ENCODE assay signal across 8 cellular contexts in the genomic region with DNA sequence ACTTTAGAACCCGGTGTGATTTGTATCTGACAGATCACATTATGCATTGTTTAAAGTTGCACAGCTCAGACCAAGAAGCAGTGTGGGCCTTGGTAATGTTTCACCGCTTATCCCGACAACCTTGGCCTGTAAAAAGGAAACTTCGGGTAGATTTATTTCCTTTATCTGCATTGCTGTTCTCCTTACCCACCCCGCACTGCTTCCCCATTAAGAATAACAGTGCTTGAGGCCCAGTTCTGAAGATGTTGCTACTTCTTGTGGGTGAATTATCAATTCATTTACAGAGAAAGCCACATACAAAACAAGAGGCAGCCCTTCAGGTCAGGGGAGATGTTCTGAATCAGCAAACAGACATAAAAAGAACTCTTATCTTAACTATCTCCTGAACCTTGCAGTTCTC.
A peak's percentile ranks its signal among the peaks of the same experiment; 100 is the strongest.
DNase-seq lines count a peak whose midpoint lies in the region; ATAC-seq lines count a peak whose summit lies in the region.
"Had no signal": no experiment of that assay in that cellular context is flagged by ENCODE, and none has a peak within 500 bp of the region (broad histone marks: within the 10 kb centered on the region; RNA-seq: fewer than 3 reads in every experiment).

No MANE protein-coding gene starts in this region.

- no peaks in the 10 kb centered on the region for H3K9me3 Mint-ChIP-seq in activated naive CD4-positive, alpha-beta T cell treated with anti-CD3 and anti-CD28 coated beads, Interleukin-2, amount 50 U/mL, for 24 hours

- H3K4me1 Mint-ChIP-seq in activated naive CD4-positive, alpha-beta T cell treated with anti-CD3 and anti-CD28 coated beads, Interleukin-2, amount 50 U/mL, for 24 hours = peaks cover 97% of the 10 kb centered on the region

- no peaks in the 10 kb centered on the region for H3K27me3 Mint-ChIP-seq in activated naive CD4-positive, alpha-beta T cell treated with anti-CD3 and anti-CD28 coated beads, Interleukin-2, amount 50 U/mL, for 24 hours

- ATAC-seq in GM18861 (IDR thresholded peaks at IDR 0.05; ENCODE audit: unreplicated experiment) = peak; percentile 80
- ATAC-seq in HG02759 (IDR thresholded peaks at IDR 0.05; ENCODE audit: unreplicated experiment) = peak; percentile 68
- ATAC-seq in HG03045 (IDR thresholded peaks at IDR 0.05; ENCODE audit: unreplicated experiment) = no peak
- ATAC-seq: left colon had no signal

- H3K27ac Mint-ChIP-seq in activated naive CD4-positive, alpha-beta T cell treated with anti-CD3 and anti-CD28 coated beads, Interleukin-2, amount 50 U/mL, for 24 hours = peak overlapping the region; percentile 88

- H3K36me3 Mint-ChIP-seq in activated naive CD4-positive, alpha-beta T cell treated with anti-CD3 and anti-CD28 coated beads, Interleukin-2, amount 50 U/mL, for 24 hours = peaks cover 3% of the 10 kb centered on the region

- peak overlapping the region; percentile 71 for H3K4me3 Mint-ChIP-seq in activated naive CD4-positive, alpha-beta T cell treated with anti-CD3 and anti-CD28 coated beads, Interleukin-2, amount 50 U/mL, for 24 hours

- DNase-seq in pons (ENCODE audit: low spot score) (peak; percentile 29), NCI-H1930 (lab: John Stamatoyannopoulos, UW) (no peak)
- DNase-seq in NK-92 treated with Interleukin-12 subunit alpha and Interleukin-12 subunit beta, amount 100 ng/mL, for 24 hours (lab: John Stamatoyannopoulos, UW) = no peak
- DNase-seq: left colon had no signal
